Comparison of ENCODE assay signal across 19 cellular contexts in the genomic region with DNA sequence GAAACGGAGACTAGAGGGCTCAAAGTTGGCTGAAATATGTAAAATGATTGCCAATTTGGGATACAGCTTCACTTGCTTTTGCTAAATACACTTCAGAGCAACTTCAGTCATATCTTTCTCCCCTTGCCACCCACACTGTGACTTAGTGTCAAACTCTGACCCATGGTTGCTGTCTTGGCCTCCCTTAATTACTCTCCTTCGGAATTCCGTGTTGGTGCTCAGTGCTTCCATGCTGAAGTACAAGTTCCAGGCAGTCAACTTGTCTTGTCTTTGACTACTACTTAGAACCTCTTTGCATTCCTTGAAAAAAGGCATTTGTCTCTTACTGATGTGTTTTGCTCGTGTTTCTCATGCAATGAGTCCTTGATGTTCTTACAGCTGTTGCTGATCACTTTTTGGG.
DNase-seq lines count a peak whose midpoint lies in the region; ATAC-seq and TF ChIP-seq lines count a peak whose summit lies in the region.
"Had no signal": no experiment of that assay in that cellular context is flagged by ENCODE, and none has a peak within 500 bp of the region (broad histone marks: within the 10 kb centered on the region; RNA-seq: fewer than 3 reads in every experiment).

No MANE protein-coding gene starts in this region.

- H3K4me3 ChIP-seq in DND-41 (ENCODE audit: low read depth in 1 of 2, low read length in 2 of 2) (0 out of 4 replicates have a peak overlapping the region, but pooled peaks of 1 of the 2 experiments have one; percentile 4), colonic mucosa (no peak overlapping the region)
- H3K4me3 ChIP-seq: BLaER1 treated with 17β-estradiol and CSF1 and Interleukin-3, amounts not matched to agents 10 nM and 100 nM; hepatocyte; lower lobe of right lung had no signal

- H3K9me3 Mint-ChIP-seq in activated T-helper 1 cell treated with anti-CD3 and anti-CD28 coated beads, Interleukin-12 subunit alpha, Interleukin-12 subunit beta, Interleukin-2, Interleukin-4 antibody, amounts not matched to agents 30 ng/mL and 10 ng/mL and 1 ng/mL, durations not matched to agents 14 hours and 24 hours and 36 hours = peaks cover 8% of the 10 kb centered on the region
- peaks cover 2 to 3% of the 10 kb centered on the region in 2 donors for H3K9me3 Mint-ChIP-seq in natural killer cell

- no peaks in the 10 kb centered on the region for H3K27me3 ChIP-seq in DND-41 (ENCODE audit: insufficient read depth, low read length, poor library complexity)
- no peaks in the 10 kb centered on the region for H3K27me3 ChIP-seq in colonic mucosa
- H3K27me3 ChIP-seq: BLaER1 treated with 17β-estradiol and CSF1 and Interleukin-3, amounts not matched to agents 10 nM and 100 nM; hepatocyte had no signal

- TF ChIP-seq CTCF in DND-41 (IDR thresholded peaks at IDR 0.05; ENCODE audit: borderline replicate concordance, extremely low read depth, low read length, poor library complexity, severe bottlenecking) (no peak), natural killer cell (IDR thresholded peaks at IDR 0.05) (no peak), colonic mucosa (IDR thresholded peaks at IDR 0.05) (no peak)

- peaks cover 15% of the 10 kb centered on the region for H3K36me3 Mint-ChIP-seq in activated T-helper 1 cell treated with anti-CD3 and anti-CD28 coated beads, Interleukin-12 subunit alpha, Interleukin-12 subunit beta, Interleukin-2, Interleukin-4 antibody, amounts not matched to agents 30 ng/mL and 10 ng/mL and 1 ng/mL, durations not matched to agents 14 hours and 24 hours and 36 hours (ENCODE audit: low read depth)
- H3K36me3 Mint-ChIP-seq in natural killer cell = peaks cover 12% of the 10 kb centered on the region

- intact Hi-C loops in activated T-helper 1 cell treated with anti-CD3 and anti-CD28 coated beads, Interleukin-12 subunit alpha, Interleukin-12 subunit beta, Interleukin-2, Interleukin-4 antibody, amounts not matched to agents 30 ng/mL and 10 ng/mL and 1 ng/mL, durations not matched to agents 14 hours and 24 hours and 36 hours (cut with micrococcal nuclease) = loop anchor here (5.0 kb wide), 1 partner anchor 36 kb away; no protein-coding TSS in a partner anchor
- intact Hi-C loops in natural killer cell (cut with micrococcal nuclease) (no loop called here), colonic mucosa (cut with DNase I) (no loop called here)

- H3K36me3 ChIP-seq in DND-41 (ENCODE audit: insufficient read depth, low read length) = no peaks in the 10 kb centered on the region; the same call in 1 of the 2 replicates
- H3K36me3 ChIP-seq in colonic mucosa = no peaks in the 10 kb centered on the region
- H3K36me3 ChIP-seq: BLaER1 treated with 17β-estradiol and CSF1 and Interleukin-3, amounts not matched to agents 10 nM and 100 nM; lower lobe of right lung had no signal

- ATAC-seq in DND-41 (ENCODE audit: insufficient read depth, low read depth) = no peak
- no peak for ATAC-seq in natural killer cell
- ATAC-seq: lower lobe of right lung had no signal

- H3K9ac ChIP-seq in DND-41 (ENCODE audit: low read depth, low read length) = no peak overlapping the region
- H3K9ac ChIP-seq in colonic mucosa (ENCODE audit: low read depth in 2 of 2, low read length in 2 of 2) = no peak overlapping the region
- H3K9ac ChIP-seq: BLaER1 treated with 17β-estradiol and CSF1 and Interleukin-3, amounts not matched to agents 10 nM and 100 nM; SK-N-SH had no signal

- H3K27ac Mint-ChIP-seq in activated T-helper 1 cell treated with anti-CD3 and anti-CD28 coated beads, Interleukin-12 subunit alpha, Interleukin-12 subunit beta, Interleukin-2, Interleukin-4 antibody, amounts not matched to agents 30 ng/mL and 10 ng/mL and 1 ng/mL, durations not matched to agents 14 hours and 24 hours and 36 hours = peak overlapping the region; percentile 60
- peak overlapping the region; percentile 96 to 99 for H3K27ac Mint-ChIP-seq in natural killer cell

- no peaks in the 10 kb centered on the region for H3K27me3 Mint-ChIP-seq in activated T-helper 1 cell treated with anti-CD3 and anti-CD28 coated beads, Interleukin-12 subunit alpha, Interleukin-12 subunit beta, Interleukin-2, Interleukin-4 antibody, amounts not matched to agents 30 ng/mL and 10 ng/mL and 1 ng/mL, durations not matched to agents 14 hours and 24 hours and 36 hours (ENCODE audit: insufficient read depth)
- no peaks in the 10 kb centered on the region for H3K27me3 Mint-ChIP-seq in natural killer cell (ENCODE audit: low read depth in 2 of 2)

- no peaks in the 10 kb centered on the region for H4K20me1 ChIP-seq in DND-41 (ENCODE audit: insufficient read depth, low read length)
- H4K20me1 ChIP-seq: BLaER1 treated with 17β-estradiol and CSF1 and Interleukin-3, amounts not matched to agents 10 nM and 100 nM had no signal

- H3K27ac ChIP-seq in DND-41 (ENCODE audit: low read length) (peak overlapping the region; percentile 50), colonic mucosa (no peak overlapping the region)
- H3K27ac ChIP-seq: BLaER1 treated with 17β-estradiol and CSF1 and Interleukin-3, amounts not matched to agents 10 nM and 100 nM; hepatocyte; lower lobe of right lung had no signal

- H3K4me3 Mint-ChIP-seq in activated T-helper 1 cell treated with anti-CD3 and anti-CD28 coated beads, Interleukin-12 subunit alpha, Interleukin-12 subunit beta, Interleukin-2, Interleukin-4 antibody, amounts not matched to agents 30 ng/mL and 10 ng/mL and 1 ng/mL, durations not matched to agents 14 hours and 24 hours and 36 hours = peak overlapping the region; percentile 11
- H3K4me3 Mint-ChIP-seq in natural killer cell = peak overlapping the region; percentile 10

- DNase-seq in activated CD8-positive, alpha-beta memory T cell treated with anti-CD3 and anti-CD28 coated beads for 24 hours = peak; percentile 75
- DNase-seq in activated CD8-positive, alpha-beta memory T cell treated with anti-CD3 and anti-CD28 coated beads, Interleukin-2, amount 50 U/mL, for 48 hours = no peak
- DNase-seq in DND-41 (no peak), natural killer cell (no peak), kidney tubule cell (ENCODE audit: low spot score) (no peak), anterior cingulate cortex (lab: John Stamatoyannopoulos, UW) (no peak), colonic mucosa (no peak)
- DNase-seq in activated T-helper 1 cell treated with anti-CD3 and anti-CD28 coated beads, Interleukin-12 subunit alpha, Interleukin-12 subunit beta, Interleukin-2, Interleukin-4 antibody, amounts not matched to agents 30 ng/mL and 10 ng/mL and 1 ng/mL, durations not matched to agents 14 hours and 24 hours and 36 hours (ENCODE audit: low spot score) = no peak
- DNase-seq: aorta; caudate nucleus; foreskin melanocyte; islet precursor cell; lower lobe of right lung; NCI-H510A treated with DMSO at 0.1 percent for 48 hours; NK-92 treated with Interleukin-12 subunit alpha and Interleukin-12 subunit beta, amount 100 ng/mL, for 24 hours; SK-N-SH; substantia nigra had no signal

- peaks cover 44% of the 10 kb centered on the region for H3K79me2 ChIP-seq in DND-41 (ENCODE audit: insufficient read depth, low read length)
- H3K79me2 ChIP-seq: hepatocyte had no signal

- H3K4me2 ChIP-seq in DND-41 (ENCODE audit: insufficient read depth, low read length) = peak overlapping the region; percentile 70; the same call in 1 of the 2 replicates
- H3K4me2 ChIP-seq: BLaER1 treated with 17β-estradiol and CSF1 and Interleukin-3, amounts not matched to agents 10 nM and 100 nM; hepatocyte; SK-N-SH had no signal

- H3K4me1 ChIP-seq in DND-41 (ENCODE audit: insufficient read depth, low read length) = peaks cover 60% of the 10 kb centered on the region
- H3K4me1 ChIP-seq in colonic mucosa = no peaks in the 10 kb centered on the region
- H3K4me1 ChIP-seq: lower lobe of right lung had no signal

- H3K9me3 ChIP-seq in DND-41 (ENCODE audit: insufficient read depth, low read length, severe bottlenecking) (no peaks in the 10 kb centered on the region), colonic mucosa (no peaks in the 10 kb centered on the region)
- H3K9me3 ChIP-seq: BLaER1 treated with 17β-estradiol and CSF1 and Interleukin-3, amounts not matched to agents 10 nM and 100 nM; lower lobe of right lung; SK-N-SH had no signal

- H3K4me1 Mint-ChIP-seq in activated T-helper 1 cell treated with anti-CD3 and anti-CD28 coated beads, Interleukin-12 subunit alpha, Interleukin-12 subunit beta, Interleukin-2, Interleukin-4 antibody, amounts not matched to agents 30 ng/mL and 10 ng/mL and 1 ng/mL, durations not matched to agents 14 hours and 24 hours and 36 hours (ENCODE audit: low read depth) = peaks cover 71% of the 10 kb centered on the region
- H3K4me1 Mint-ChIP-seq in natural killer cell = peaks cover 58 to 62% of the 10 kb centered on the region in 2 donors

- no peak overlapping the region for H2AFZ ChIP-seq in DND-41 (ENCODE audit: low read depth, low read length)
- H2AFZ ChIP-seq: hepatocyte had no signal
